10 cellular contexts compared by ENCODE assay signal in the genomic region with DNA sequence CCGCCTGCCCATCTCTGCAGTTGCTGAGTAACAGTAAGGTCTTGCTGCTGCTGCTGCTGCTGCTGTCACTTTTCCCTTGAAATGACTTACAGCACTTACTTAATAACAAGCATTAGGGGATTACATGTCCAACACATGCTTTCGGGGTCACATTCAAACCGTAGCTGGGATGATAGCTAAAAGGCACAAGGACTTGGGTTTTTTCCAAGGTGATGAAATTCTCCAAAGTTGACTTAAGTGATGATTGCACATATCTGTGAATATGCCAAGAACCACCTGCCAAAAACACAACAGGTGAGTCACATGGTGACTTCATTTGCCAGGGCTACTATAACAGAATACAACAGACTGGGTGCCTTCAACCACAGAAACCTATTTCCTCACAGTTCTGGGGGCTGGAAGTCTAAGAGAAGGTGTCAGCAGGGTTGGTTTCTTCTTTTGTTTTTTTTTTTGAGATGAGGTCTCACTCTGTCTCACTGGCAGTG.
DNase-seq lines count a peak whose midpoint lies in the region; ATAC-seq and TF ChIP-seq lines count a peak whose summit lies in the region.
"Had no signal": no experiment of that assay in that cellular context is flagged by ENCODE, and none has a peak within 500 bp of the region (broad histone marks: within the 10 kb centered on the region; RNA-seq: fewer than 3 reads in every experiment).

No MANE protein-coding gene starts in this region.

- peak overlapping the region; percentile 74 for H3K27ac Mint-ChIP-seq in activated CD8-positive, alpha-beta T cell treated with anti-CD3 and anti-CD28 coated beads for 36 hours

- H3K4me1 ChIP-seq in BE2C: peaks cover 20% of the 10 kb centered on the region

- peak; percentile 63 for DNase-seq in activated effector memory CD4-positive, alpha-beta T cell treated with anti-CD3 and anti-CD28 coated beads, Interleukin-2, amount 50 U/mL, for 16 hours
- DNase-seq in activated effector memory CD4-positive, alpha-beta T cell treated with Interleukin-2 at 50 U/mL for 16 hours: no peak
- DNase-seq in activated CD8-positive, alpha-beta T cell treated with anti-CD3 and anti-CD28 coated beads for 36 hours: peak; percentile 75
- DNase-seq in fibroblast of mammary gland (ENCODE audit: low read depth) (peak; percentile 83), BE2C (no peak), HuH-7 (ENCODE audit: low spot score) (no peak)
- DNase-seq in stimulated activated CD8-positive, alpha-beta memory T cell treated with anti-CD3 and anti-CD28 coated beads, Interleukin-12 subunit alpha, Interleukin-12 subunit beta, amount 100 ng/mL, for 24 hours (ENCODE audit: extremely low read depth): peak; percentile 7
- DNase-seq: heart left ventricle had no signal

- H3K4me3 ChIP-seq in fibroblast of mammary gland (ENCODE audit: control insufficient read depth, low read depth, low read length) (no peak overlapping the region), BE2C (ENCODE audit: low read depth, low read length) (no peak overlapping the region)
- H3K4me3 ChIP-seq: heart left ventricle, SJSA1 had no signal

- no peak overlapping the region for H3K4me3 Mint-ChIP-seq in activated CD8-positive, alpha-beta T cell treated with anti-CD3 and anti-CD28 coated beads for 36 hours

- peaks cover 2% of the 10 kb centered on the region for H3K36me3 Mint-ChIP-seq in activated CD8-positive, alpha-beta T cell treated with anti-CD3 and anti-CD28 coated beads for 36 hours (ENCODE audit: low read depth)

- CTCF ChIA-PET in activated CD8-positive, alpha-beta T cell treated with anti-CD3 and anti-CD28 coated beads for 36 hours (lab: Charles Lee): no interaction called here

- H3K36me3 ChIP-seq in BE2C: no peaks in the 10 kb centered on the region
- H3K36me3 ChIP-seq: heart left ventricle, SJSA1 had no signal

- no peaks in the 10 kb centered on the region for H3K27me3 ChIP-seq in BE2C
- H3K27me3 ChIP-seq: heart left ventricle, SJSA1 had no signal

- peak; percentile 82 for ATAC-seq in activated CD8-positive, alpha-beta T cell treated with anti-CD3 and anti-CD28 coated beads for 36 hours
- no peak for ATAC-seq in GM18517 (IDR thresholded peaks at IDR 0.05; ENCODE audit: unreplicated experiment)
- ATAC-seq: heart left ventricle had no signal

- H3K9me3 Mint-ChIP-seq in activated CD8-positive, alpha-beta T cell treated with anti-CD3 and anti-CD28 coated beads for 36 hours: peaks cover 8% of the 10 kb centered on the region

- H3K9me3 ChIP-seq in BE2C: no peaks in the 10 kb centered on the region
- H3K9me3 ChIP-seq: heart left ventricle, SJSA1 had no signal

- POLR2A ChIA-PET in activated CD8-positive, alpha-beta T cell treated with anti-CD3 and anti-CD28 coated beads for 36 hours (lab: Charles Lee): interaction anchor here (0.6 to 1.6 kb wide), 3 partner anchors 9 to 57 kb away, joined by 3 to 4 read pairs (median 4); no protein-coding TSS in a partner anchor

- no peak for TF ChIP-seq CTCF in activated CD8-positive, alpha-beta T cell treated with anti-CD3 and anti-CD28 coated beads for 36 hours (IDR thresholded peaks at IDR 0.05)
- TF ChIP-seq CTCF in fibroblast of mammary gland (conservative IDR thresholded peaks at IDR 0.05; ENCODE audit: control insufficient read depth, insufficient read depth, low read depth, low read length): no peak
- TF ChIP-seq CTCF in BE2C (IDR thresholded peaks at IDR 0.05; ENCODE audit: low read depth, low read length): no peak

- H3K4me1 Mint-ChIP-seq in activated CD8-positive, alpha-beta T cell treated with anti-CD3 and anti-CD28 coated beads for 36 hours (ENCODE audit: low read depth): peaks cover 38% of the 10 kb centered on the region

- H3K27me3 Mint-ChIP-seq in activated CD8-positive, alpha-beta T cell treated with anti-CD3 and anti-CD28 coated beads for 36 hours: no peaks in the 10 kb centered on the region

- intact Hi-C loops in activated CD8-positive, alpha-beta T cell treated with anti-CD3 and anti-CD28 coated beads for 36 hours (cut with micrococcal nuclease): no loop called here

Comparison
In these comparisons a context has a peak if more than half of its experiments do, and no peak if none do; other contexts are left out.
1. DNase-seq: peak in activated effector memory CD4-positive, alpha-beta T cell treated with anti-CD3 and anti-CD28 coated beads, Interleukin-2, amount 50 U/mL, for 16 hours (single experiment), activated CD8-positive, alpha-beta T cell treated with anti-CD3 and anti-CD28 coated beads for 36 hours (single experiment), fibroblast of mammary gland (single experiment) and stimulated activated CD8-positive, alpha-beta memory T cell treated with anti-CD3 and anti-CD28 coated beads, Interleukin-12 subunit alpha, Interleukin-12 subunit beta, amount 100 ng/mL, for 24 hours (single experiment); none in activated effector memory CD4-positive, alpha-beta T cell treated with Interleukin-2 at 50 U/mL for 16 hours (single experiment), BE2C (single experiment) and HuH-7 (single experiment).